ENCODE assay signal across 21 cellular contexts in genomic region chr3:100329800-100330489, GRCh38. TPM values are rescaled to one million over a fixed set of nuclear protein-coding genes. Genes with fewer than 3 reads are reported as not detected.
DNase-seq lines count a peak whose midpoint lies in the region; ATAC-seq and TF ChIP-seq lines count a peak whose summit lies in the region.
"Had no signal": no experiment of that assay in that cellular context is flagged by ENCODE, and none has a peak within 500 bp of the region (broad histone marks: within the 10 kb centered on the region; RNA-seq: fewer than 3 reads in every experiment).

No MANE protein-coding gene starts in this region.

- DNase-seq in NCI-H2029 treated with DMSO at 0.1 percent for 48 hours (lab: John Stamatoyannopoulos, UW), result peak; percentile 2
- no peak for DNase-seq in NCI-H2029 (lab: John Stamatoyannopoulos, UW)
- DNase-seq in T47D (ENCODE audit: low read depth in 1 of 2, low spot score in 1 of 2), result peak; percentile 5 to 31
- DNase-seq in breast epithelium (ENCODE audit: low spot score in 2 of 2), result no peak
- no peak for DNase-seq in left lung
- no peak for DNase-seq in stimulated activated CD4-positive, alpha-beta T cell treated with anti-CD3 and anti-CD28 coated beads, Interleukin-12 subunit alpha, Interleukin-12 subunit beta, amount 100 ng/mL, for 4 hours
- no peak for DNase-seq in ovary
- DNase-seq: CD8-positive, alpha-beta memory T cell; DND-41; H7; HFFc6; MM.1S; NCI-H1048; NCI-H1417 treated with DMSO at 0.1 percent for 48 hours; NCI-H1930; NCI-H2171 had no signal

- H3K4me1 ChIP-seq in breast epithelium, result no peaks in the 10 kb centered on the region
- H3K4me1 ChIP-seq in left lung, result peaks cover 0 to 7% of the 10 kb centered on the region in 2 donors
- peaks cover 2% of the 10 kb centered on the region for H3K4me1 ChIP-seq in ovary (ENCODE audit: insufficient read depth)

- in situ Hi-C loops in T47D (cut with HindIII; ENCODE audit: low pct_unique_long_range_greater_than_20kb, low sequenced_read_pairs), result no loop called here

- intact Hi-C loops in breast epithelium (cut with DNase I; ENCODE audit: low total_unique reads) (no loop called here), left lung (cut with DNase I) (no loop called here), ovary (cut with DNase I) (loop anchor here in 1 of 4 donors (10.0 kb wide), 1 partner anchor 65 kb away; no protein-coding TSS in a partner anchor)

- TF ChIP-seq CTCF in breast epithelium (IDR thresholded peaks at IDR 0.05) (no peak), left lung (IDR thresholded peaks at IDR 0.05) (no peak), ovary (IDR thresholded peaks at IDR 0.05) (no peak)

- H3K36me3 ChIP-seq in breast epithelium, result peaks cover 2% of the 10 kb centered on the region
- peaks cover 0 to 16% of the 10 kb centered on the region in 2 donors for H3K36me3 ChIP-seq in left lung
- no peaks in the 10 kb centered on the region for H3K36me3 ChIP-seq in ovary

- no peaks in the 10 kb centered on the region for H3K27me3 ChIP-seq in breast epithelium
- H3K27me3 ChIP-seq in left lung, result no peaks in the 10 kb centered on the region
- no peaks in the 10 kb centered on the region for H3K27me3 ChIP-seq in ovary

- H3K27ac ChIP-seq in breast epithelium, result no peak overlapping the region
- H3K27ac ChIP-seq in left lung, result no peak overlapping the region
- H3K27ac ChIP-seq in ovary, result no peak overlapping the region
- H3K27ac ChIP-seq: C4-2B had no signal

- no peak for TF ChIP-seq POLR2A in breast epithelium (IDR thresholded peaks at IDR 0.05)
- no peak for TF ChIP-seq POLR2A in ovary (IDR thresholded peaks at IDR 0.05)

- H3K9me3 ChIP-seq in breast epithelium (no peaks in the 10 kb centered on the region), left lung (peaks cover 0 to 3% of the 10 kb centered on the region in 2 donors), ovary (no peaks in the 10 kb centered on the region)

- H3K4me3 ChIP-seq in breast epithelium, result no peak overlapping the region
- no peak overlapping the region for H3K4me3 ChIP-seq in left lung
- H3K4me3 ChIP-seq in ovary, result no peak overlapping the region
- H3K4me3 ChIP-seq: GM12878, K562 had no signal

- WGBS in ovary, 3 donors, result 80 to 87% (median 83%) methylated on average over 4 of the region's 4 CpGs

- TF ChIP-seq EP300 in ovary (IDR thresholded peaks at IDR 0.05), result no peak

- ATAC-seq in left lung (peak; percentile 44), HG03432 (IDR thresholded peaks at IDR 0.05; ENCODE audit: unreplicated experiment) (no peak)
- ATAC-seq: GM12878, K562, Right ventricle myocardium inferior had no signal

RNA-seq across cellular contexts. Expression of gene NIT2, which starts 4.6 kb away (rescaled TPM):
- 10 to 100 TPM; 42.1 to 66.9 (median 43.3) TPM for total RNA-seq in breast epithelium
- total RNA-seq in left lung, result 10 to 100 TPM; 30.8 to 40.8 TPM
- 10 to 100 TPM; 13.5 to 45.2 (median 34.8) TPM for total RNA-seq in ovary
- 10 to 100 TPM; 22.4 to 38.1 TPM for polyA plus RNA-seq in ovary

Comparison
In these comparisons a context has a peak if more than half of its experiments do, and no peak if none do; other contexts are left out.
1. DNase-seq: peak in NCI-H2029 treated with DMSO at 0.1 percent for 48 hours (single experiment) and T47D (2 of 2); none in NCI-H2029 (single experiment), breast epithelium (0 of 2), left lung (0 of 2), stimulated activated CD4-positive, alpha-beta T cell treated with anti-CD3 and anti-CD28 coated beads, Interleukin-12 subunit alpha, Interleukin-12 subunit beta, amount 100 ng/mL, for 4 hours (single experiment) and ovary (0 of 5).